ENCODE assay signal across 12 cellular contexts in genomic region chr2:202036601-202037037, GRCh38. TPM values are rescaled to one million over a fixed set of nuclear protein-coding genes. Genes with fewer than 3 reads are reported as not detected.
DNase-seq lines count a peak whose midpoint lies in the region; ATAC-seq, FAIRE-seq and TF ChIP-seq lines count a peak whose summit lies in the region.
"Had no signal": no experiment of that assay in that cellular context is flagged by ENCODE, and none has a peak within 500 bp of the region (broad histone marks: within the 10 kb centered on the region; RNA-seq: fewer than 3 reads in every experiment).

No MANE protein-coding gene starts in this region.

- H3K79me2 ChIP-seq in GM23338 (replicated peaks; ENCODE audit: insufficient read depth) = peaks cover 66% of the 10 kb centered on the region
- peaks cover 58% of the 10 kb centered on the region for H3K79me2 ChIP-seq in astrocyte (ENCODE audit: insufficient read depth, low read length)

- peaks cover 20% of the 10 kb centered on the region for H3K36me3 Mint-ChIP-seq in GM23338 (ENCODE audit: low read depth)
- H3K36me3 Mint-ChIP-seq in astrocyte (ENCODE audit: low read depth, unreplicated experiment) = no peaks in the 10 kb centered on the region

- H2AFZ ChIP-seq in GM23338 (no peak overlapping the region), astrocyte (ENCODE audit: low read depth, low read length) (no peak overlapping the region)

- no CpG with 5 or more reads among the region's 15 CpGs for WGBS in iPS DF 6.9 (ENCODE audit: insufficient coverage, insufficient read length)

- H4K20me1 ChIP-seq in GM23338 (replicated peaks; ENCODE audit: insufficient read depth) (peaks cover 26% of the 10 kb centered on the region), astrocyte (ENCODE audit: insufficient read depth, low read length) (peaks cover 45% of the 10 kb centered on the region)

- H3K9me2 ChIP-seq in GM23338 (ENCODE audit: insufficient read depth) = no peaks in the 10 kb centered on the region

- H3K4me3 ChIP-seq in GM23338 = peak overlapping the region; percentile 97
- peak overlapping the region; percentile 77 for H3K4me3 ChIP-seq in astrocyte (ENCODE audit: insufficient read depth, low read depth, low read length)
- peak overlapping the region; percentile 73; the same call in 1 of the 2 replicates for H3K4me3 ChIP-seq in iPS DF 6.9 (ENCODE audit: low read length)
- H3K4me3 ChIP-seq in skeletal muscle cell (ENCODE audit: low read depth, low read length) = peak overlapping the region; percentile 69
- H3K4me3 ChIP-seq in SJCRH30 = no peak overlapping the region

- H3K27ac Mint-ChIP-seq in GM23338 = no peak overlapping the region
- H3K27ac Mint-ChIP-seq in astrocyte (ENCODE audit: unreplicated experiment) = no peak overlapping the region

- H3K4me1 ChIP-seq in GM23338 (ENCODE audit: insufficient read depth) (peaks cover 15% of the 10 kb centered on the region), astrocyte (ENCODE audit: insufficient read depth, low read length) (peaks cover 36% of the 10 kb centered on the region), iPS DF 6.9 (ENCODE audit: control insufficient read depth, insufficient read depth, low read length) (peaks cover 2% of the 10 kb centered on the region; the same call in 1 of the 2 replicates), SJCRH30 (peaks cover 7% of the 10 kb centered on the region; the same call in 1 of the 2 replicates)

- H3K27ac ChIP-seq in GM23338 (ENCODE audit: low read depth) (peak overlapping the region; percentile 41; the same call in 1 of the 2 replicates), astrocyte (ENCODE audit: low read depth, low read length) (peak overlapping the region; percentile 92), iPS DF 6.9 (ENCODE audit: low read length) (no peak overlapping the region), SJCRH30 (no peak overlapping the region)

- H3K4me1 Mint-ChIP-seq in GM23338 (peaks cover 30% of the 10 kb centered on the region; the same call in 2 of the 3 replicates), astrocyte (ENCODE audit: low read depth, unreplicated experiment) (peaks cover 27% of the 10 kb centered on the region)

- no peak for TF ChIP-seq CTCF in GM23338 (conservative IDR thresholded peaks at IDR 0.05; ENCODE audit: low read depth in 2 of 2)
- no peak for TF ChIP-seq CTCF in astrocyte (IDR thresholded peaks at IDR 0.05; ENCODE audit: insufficient read depth, low read depth, low read length)

- DNase-seq in GM23338 (ENCODE audit: low spot score) (no peak), astrocyte (ENCODE audit: low read depth) (peak; percentile 54), iPS DF 6.9 (ENCODE audit: low read depth, low spot score) (no peak), skeletal muscle cell (ENCODE audit: low read depth) (no peak), frontal cortex (ENCODE audit: low spot score in 2 of 2) (no peak), AG08395 (ENCODE audit: low spot score) (no peak), SJCRH30 (no peak)
- DNase-seq: activated CD4-positive, alpha-beta T cell treated with anti-CD3 and anti-CD28 coated beads, Interleukin-2, amount 50 U/mL, for 4 hours; aorta; DND-41; NCI-H1092 had no signal

- H3K4me2 ChIP-seq in GM23338 = peak overlapping the region; percentile 88
- peak overlapping the region; percentile 86 for H3K4me2 ChIP-seq in astrocyte (ENCODE audit: low read length)

- peak; percentile 0; the same call in 1 of the 3 replicates for ATAC-seq in GM23338
- no peak for ATAC-seq in HG03520 (IDR thresholded peaks at IDR 0.05; ENCODE audit: unreplicated experiment)

- no peaks in the 10 kb centered on the region for H3K9me3 ChIP-seq in astrocyte (ENCODE audit: insufficient read depth, low read depth, low read length)
- H3K9me3 ChIP-seq in iPS DF 6.9 (ENCODE audit: control insufficient read depth, insufficient read depth, low read length) = no peaks in the 10 kb centered on the region
- H3K9me3 ChIP-seq in SJCRH30 (replicated peaks) = no peaks in the 10 kb centered on the region

- H3K27me3 ChIP-seq in GM23338 (ENCODE audit: insufficient read depth) (no peaks in the 10 kb centered on the region), astrocyte (ENCODE audit: insufficient read depth, low read length) (no peaks in the 10 kb centered on the region), iPS DF 6.9 (ENCODE audit: control insufficient read depth, insufficient read depth, low read length) (no peaks in the 10 kb centered on the region), SJCRH30 (no peaks in the 10 kb centered on the region)

- H3K9ac ChIP-seq in astrocyte (ENCODE audit: low read length) = peak overlapping the region; percentile 80

- H3K9me3 Mint-ChIP-seq in GM23338 = peaks cover 4% of the 10 kb centered on the region; the same call in 1 of the 3 replicates
- no peaks in the 10 kb centered on the region for H3K9me3 Mint-ChIP-seq in astrocyte (ENCODE audit: unreplicated experiment)

- H3F3A ChIP-seq in GM23338 (replicated peaks; ENCODE audit: low read depth) = peaks cover 36% of the 10 kb centered on the region

- FAIRE-seq in astrocyte (lab: Jason Lieb, UNC) (no peak), frontal cortex (lab: Jason Lieb, UNC) (no peak)

- H3K4me3 Mint-ChIP-seq in GM23338 (no peak overlapping the region), astrocyte (ENCODE audit: unreplicated experiment) (no peak overlapping the region)

- H3K27me3 Mint-ChIP-seq in GM23338 (ENCODE audit: insufficient read depth, low read depth, poor library complexity) = peaks cover 18% of the 10 kb centered on the region
- H3K27me3 Mint-ChIP-seq in astrocyte (ENCODE audit: low read depth, unreplicated experiment) = no peaks in the 10 kb centered on the region

- H3K36me3 ChIP-seq in GM23338 (ENCODE audit: insufficient read depth) = peaks cover 20% of the 10 kb centered on the region; the same call in 1 of the 2 replicates
- no peaks in the 10 kb centered on the region for H3K36me3 ChIP-seq in astrocyte (ENCODE audit: insufficient read depth, low read length)
- peaks cover 15% of the 10 kb centered on the region for H3K36me3 ChIP-seq in iPS DF 6.9 (ENCODE audit: control insufficient read depth, insufficient read depth, low read length)
- no peaks in the 10 kb centered on the region for H3K36me3 ChIP-seq in SJCRH30

TF ChIP-seq in GM23338, 12 proteins besides CTCF, POLR2A, EP300 and RAD21:
- TF ChIP-seq ZNF331 (CRISPR knock-in tag; IDR thresholded peaks at IDR 0.05; ENCODE audit: low read depth) (no peak), POLR2AphosphoS5 (IDR thresholded peaks at IDR 0.05; ENCODE audit: low read depth) (0 out of 2 replicates have a peak, but pooled peaks have one; percentile 41)

RNA-seq across cellular contexts. Expression of gene FZD7, which starts 3.0 kb away (rescaled TPM):
- 404 and 435 TPM in 2 replicates for total RNA-seq in GM23338 (2014; rRNA removed; shearing (Covaris generic))
- polyA plus RNA-seq in GM23338 (2016; fragmentation: Nextera tagmentation; extraction: Ambion mirVana) = 164 and 188 TPM in 2 replicates
- total RNA-seq in astrocyte (61.5 and 65.9 TPM in 2 replicates), frontal cortex (15.5 TPM)
- 9.2 and 10.0 TPM in 2 replicates for total RNA-seq in SJCRH30 (2014; rRNA removed; shearing (Covaris generic))

RNA-seq across cellular contexts. Expression of gene KIAA2012, which starts 36.4 kb away (rescaled TPM):
- 0.03 TPM in 1 of 2 replicates, not detected in the other for total RNA-seq in GM23338 (2014; rRNA removed; shearing (Covaris generic))
- polyA plus RNA-seq in GM23338 (2016; fragmentation: Nextera tagmentation; extraction: Ambion mirVana) = 0.07 and 0.08 TPM in 2 replicates
- total RNA-seq in astrocyte = not detected in 2 replicates
- total RNA-seq in frontal cortex = 0.82 TPM
- total RNA-seq in SJCRH30 (2014; rRNA removed; shearing (Covaris generic)) = 0.08 TPM in 1 of 2 replicates, not detected in the other
- total RNA-seq: aorta had no signal
- polyA plus RNA-seq: aorta had no signal

Comparison
In these comparisons a context has a peak if more than half of its experiments do, and no peak if none do; other contexts are left out.
1. H3K27ac ChIP-seq: peak in GM23338 (single experiment) and astrocyte (single experiment); none in iPS DF 6.9 (single experiment) and SJCRH30 (single experiment).